Comparison of ENCODE assay signal across 8 cellular contexts in the genomic region with DNA sequence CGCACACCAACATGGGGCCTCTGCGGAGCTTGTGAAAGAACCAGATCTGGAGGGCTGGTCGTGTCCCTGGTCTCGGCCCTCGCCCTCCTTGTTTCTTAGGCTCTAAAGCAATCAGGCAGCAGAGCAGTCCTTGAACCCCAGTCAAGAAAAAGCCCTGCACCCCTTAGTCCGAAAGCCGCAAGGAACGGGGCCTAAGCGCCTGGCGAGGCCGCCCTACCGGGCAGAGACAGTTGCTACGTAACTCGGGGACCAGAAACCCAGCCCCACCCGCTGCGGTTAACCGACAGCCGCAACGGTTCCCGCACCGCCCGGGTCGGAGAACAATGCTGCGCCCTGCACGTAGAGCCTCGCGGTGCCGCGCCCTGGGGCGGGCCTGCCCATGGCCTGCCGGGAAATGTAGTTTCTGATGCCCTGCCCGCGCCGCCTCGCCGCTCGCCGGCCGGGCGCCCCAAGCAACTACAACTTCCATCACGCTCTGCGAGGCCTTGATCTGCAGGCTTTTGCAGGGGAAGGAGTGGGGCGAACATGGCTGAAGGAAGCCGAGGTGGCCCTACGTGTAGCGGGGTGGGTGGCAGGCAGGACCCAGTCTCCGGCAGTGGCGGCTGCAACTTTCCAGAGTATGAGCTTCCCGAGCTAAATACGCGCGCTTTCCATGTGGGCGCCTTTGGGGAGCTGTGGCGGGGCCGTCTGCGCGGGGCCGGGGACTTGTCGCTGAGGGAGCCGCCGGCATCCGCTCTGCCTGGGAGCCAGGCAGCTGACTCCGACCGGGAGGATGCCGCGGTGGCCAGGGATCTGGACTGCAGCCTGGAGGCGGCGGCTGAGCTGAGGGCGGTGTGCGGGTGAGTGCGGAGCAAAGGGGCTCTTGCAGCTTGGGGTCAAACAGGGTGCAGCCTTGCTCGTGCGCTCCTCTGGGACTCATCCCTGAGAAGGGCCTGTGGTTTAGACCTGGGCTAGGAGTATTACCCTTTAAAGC. TPM values are rescaled to one million over a fixed set of nuclear protein-coding genes. Genes with fewer than 3 reads are reported as not detected.
DNase-seq lines count a peak whose midpoint lies in the region; FAIRE-seq and TF ChIP-seq lines count a peak whose summit lies in the region.

A gene (plus strand): TSS at position 522 of the 973 bp plus-strand sequence. CDS start 4 bp downstream, at position 526.

- 1% methylated on average over 71 to 72 of the region's 73 CpGs for WGBS in GM23248 (ENCODE audit: low coverage in 1 of 2, low lambda C conversion rate in 2 of 2, missing lambda C conversion rate in 2 of 2), 2 experiments
- 0% methylated on average over 18 of the region's 73 CpGs for whole genome bisulfite sequencing in esophagus muscularis mucosa

- peaks cover 49% of the 10 kb centered on the region for H3K79me2 ChIP-seq in DOHH2 (ENCODE audit: control insufficient read depth, low read length)
- H3K79me2 ChIP-seq in GM23248 (ENCODE audit: insufficient read depth): peaks cover 50% of the 10 kb centered on the region
- peaks cover 50% of the 10 kb centered on the region for H3K79me2 ChIP-seq in Karpas-422 (ENCODE audit: low read length)

- H3K27me3 ChIP-seq in DOHH2 (ENCODE audit: control insufficient read depth, low read length) (no peaks in the 10 kb centered on the region), GM23248 (replicated peaks; ENCODE audit: insufficient read depth) (no peaks in the 10 kb centered on the region), Karpas-422 (ENCODE audit: low read length) (no peaks in the 10 kb centered on the region), esophagus muscularis mucosa (no peaks in the 10 kb centered on the region), muscle layer of duodenum (ENCODE audit: low read depth, low read length) (no peaks in the 10 kb centered on the region)

- TF ChIP-seq CTCF in DOHH2 (IDR thresholded peaks at IDR 0.05; ENCODE audit: low read depth, low read length, poor library complexity, severe bottlenecking): no peak
- TF ChIP-seq CTCF in esophagus muscularis mucosa (IDR thresholded peaks at IDR 0.05): peak in 1 of 3 experiments; percentile 13

- H3K4me3 ChIP-seq in DOHH2 (ENCODE audit: low read length) (peak within 1 kb of the TSS; percentile 90), GM23248 (peak within 1 kb of the TSS; percentile 95), Karpas-422 (ENCODE audit: low read length) (peak within 1 kb of the TSS; percentile 87), esophagus muscularis mucosa (peak within 1 kb of the TSS; percentile 79 to 93 (median 88)), muscle layer of duodenum (ENCODE audit: low read depth in 1 of 2, low read length in 2 of 2) (peak within 1 kb of the TSS; percentile 87 to 90)

- peak within 1 kb of the TSS; percentile 35 for H3K27ac ChIP-seq in DOHH2 (ENCODE audit: low read depth, low read length)
- peak within 1 kb of the TSS; percentile 84 for H3K27ac ChIP-seq in GM23248
- peak within 1 kb of the TSS; percentile 67 for H3K27ac ChIP-seq in Karpas-422 (ENCODE audit: low read length)
- H3K27ac ChIP-seq in esophagus muscularis mucosa (replicated peaks in 1 of 4): peak within 1 kb of the TSS; percentile 90 to 94 (median 92)
- peak within 1 kb of the TSS; percentile 96 for H3K27ac ChIP-seq in muscle layer of duodenum (ENCODE audit: low read length)

- peak within 1 kb of the TSS; percentile 70 for H3K4me2 ChIP-seq in DOHH2 (ENCODE audit: low read length)
- H3K4me2 ChIP-seq in GM23248 (ENCODE audit: unreplicated experiment): peak within 1 kb of the TSS; percentile 97
- peak within 1 kb of the TSS; percentile 88 for H3K4me2 ChIP-seq in Karpas-422 (ENCODE audit: low read depth, low read length, poor library complexity, severe bottlenecking)

- H4K20me1 ChIP-seq in DOHH2 (ENCODE audit: control insufficient read depth, insufficient read depth, low read depth, low read length): no peaks in the 10 kb centered on the region
- peaks cover 3% of the 10 kb centered on the region; the same call in 1 of the 2 replicates for H4K20me1 ChIP-seq in GM23248 (ENCODE audit: insufficient read depth)
- H4K20me1 ChIP-seq in Karpas-422 (ENCODE audit: insufficient read depth, low read depth, low read length): no peaks in the 10 kb centered on the region

- H3K36me3 ChIP-seq in DOHH2 (ENCODE audit: control insufficient read depth, low read length): peaks cover 35% of the 10 kb centered on the region
- peaks cover 17% of the 10 kb centered on the region; the same call in 1 of the 2 replicates for H3K36me3 ChIP-seq in GM23248 (ENCODE audit: low read depth)
- H3K36me3 ChIP-seq in Karpas-422 (ENCODE audit: insufficient read depth, low read length): peaks cover 30% of the 10 kb centered on the region
- H3K36me3 ChIP-seq in esophagus muscularis mucosa: peaks cover 7 to 29% (median 18%) of the 10 kb centered on the region in 4 donors
- H3K36me3 ChIP-seq in muscle layer of duodenum (ENCODE audit: control insufficient read depth in 1 of 2, insufficient read depth in 2 of 2, low read length in 2 of 2): peaks cover 11 to 15% of the 10 kb centered on the region in 2 donors

- intact Hi-C loops in esophagus muscularis mucosa (cut with DNase I): loop anchor here (5.0 to 10.0 kb wide), 3 partner anchors 52 to 130 kb away; a partner anchor contains a TSS

- H3K9ac ChIP-seq in GM23248 (peak within 1 kb of the TSS; percentile 94), Karpas-422 (ENCODE audit: low read length) (peak within 1 kb of the TSS; percentile 82)

- H2AFZ ChIP-seq in GM23248: peak within 1 kb of the TSS; percentile 98
- H2AFZ ChIP-seq in Karpas-422 (ENCODE audit: low read length): peak within 1 kb of the TSS; percentile 59

- H3K9me2 ChIP-seq in DOHH2 (replicated peaks; ENCODE audit: control insufficient read depth, low read length) (no peaks in the 10 kb centered on the region), GM23248 (ENCODE audit: insufficient read depth) (no peaks in the 10 kb centered on the region), Karpas-422 (replicated peaks; ENCODE audit: insufficient read depth, low read length) (no peaks in the 10 kb centered on the region)

- DNase-seq in GM23248 (peak; percentile 97), Karpas-422 (peak; percentile 97), RCC 7860 (ENCODE audit: low spot score) (peak; percentile 86), activated T-helper 1 cell treated with Interleukin-2 at 50 U/mL for 16 hours (ENCODE audit: low read depth) (peak; percentile 88), esophagus muscularis mucosa (ENCODE audit: extremely low spot score) (peak; percentile 97)
- DNase-seq in stimulated activated CD8-positive, alpha-beta memory T cell treated with anti-CD3 and anti-CD28 coated beads, Interleukin-7, amount 100 ng/mL, for 24 hours (ENCODE audit: low read depth): peak; percentile 86

- no peaks in the 10 kb centered on the region for H3F3A ChIP-seq in DOHH2 (ENCODE audit: control insufficient read depth, insufficient read depth)
- H3F3A ChIP-seq in GM23248 (ENCODE audit: insufficient read depth): no peaks in the 10 kb centered on the region

- peak; percentile 57 for FAIRE-seq in RCC 7860 (lab: Jason Lieb, UNC)

- H3K9me3 ChIP-seq in DOHH2 (ENCODE audit: control insufficient read depth, insufficient read depth, low read length) (no peaks in the 10 kb centered on the region), GM23248 (ENCODE audit: low read depth) (no peaks in the 10 kb centered on the region), Karpas-422 (ENCODE audit: low read length) (no peaks in the 10 kb centered on the region), esophagus muscularis mucosa (no peaks in the 10 kb centered on the region), muscle layer of duodenum (ENCODE audit: control insufficient read depth in 1 of 2, low read length in 2 of 2) (no peaks in the 10 kb centered on the region)

- H3K4me1 ChIP-seq in DOHH2 (ENCODE audit: control insufficient read depth, low read length) (peaks cover 38% of the 10 kb centered on the region), GM23248 (ENCODE audit: insufficient read depth) (peaks cover 15% of the 10 kb centered on the region), Karpas-422 (ENCODE audit: low read length) (peaks cover 51% of the 10 kb centered on the region), esophagus muscularis mucosa (peaks cover 30 to 43% (median 43%) of the 10 kb centered on the region in 4 donors), muscle layer of duodenum (ENCODE audit: control insufficient read depth in 1 of 2, insufficient read depth in 2 of 2, low read length in 2 of 2) (peaks cover 0 to 21% of the 10 kb centered on the region in 2 donors)

- TF ChIP-seq EP300 in esophagus muscularis mucosa (IDR thresholded peaks at IDR 0.05): peak; percentile 80

- in situ Hi-C loops in GM23248 (cut with MboI): no loop called here

- peak; percentile 27 for TF ChIP-seq POLR2A in esophagus muscularis mucosa (IDR thresholded peaks at IDR 0.05; ENCODE audit: low read depth)

RNA-seq across cellular contexts. Expression of the gene that starts here (rescaled TPM):
- total RNA-seq in GM23248 (2014; rRNA removed; shearing (Covaris generic)): 34.8 and 44.3 TPM in 2 replicates
- polyA plus RNA-seq in GM23248 (2016; fragmentation: Nextera tagmentation; extraction: Ambion mirVana): 31.2 and 31.9 TPM in 2 replicates
- total RNA-seq in Karpas-422 (2014; rRNA removed; shearing (Covaris generic); ENCODE audit: low replicate concordance): 53.4 and 63.0 TPM in 2 replicates
- total RNA-seq in esophagus muscularis mucosa: 10 to 100 TPM; 26.3 to 38.8 (median 34.6) TPM

Comparison
In these comparisons a context has a peak if more than half of its experiments do, and no peak if none do; other contexts are left out.
1. Peak in every context shown above with its lines: DNase-seq, H3K4me3 ChIP-seq and H3K27ac ChIP-seq.
2. H3K27ac ChIP-seq: peak in every context shown above with its lines; median percentile 96 in muscle layer of duodenum; 92 in esophagus muscularis mucosa; 84 in GM23248; 67 in Karpas-422; 35 in DOHH2.